Comparison of ENCODE assay signal across 27 cellular contexts in the genomic region with DNA sequence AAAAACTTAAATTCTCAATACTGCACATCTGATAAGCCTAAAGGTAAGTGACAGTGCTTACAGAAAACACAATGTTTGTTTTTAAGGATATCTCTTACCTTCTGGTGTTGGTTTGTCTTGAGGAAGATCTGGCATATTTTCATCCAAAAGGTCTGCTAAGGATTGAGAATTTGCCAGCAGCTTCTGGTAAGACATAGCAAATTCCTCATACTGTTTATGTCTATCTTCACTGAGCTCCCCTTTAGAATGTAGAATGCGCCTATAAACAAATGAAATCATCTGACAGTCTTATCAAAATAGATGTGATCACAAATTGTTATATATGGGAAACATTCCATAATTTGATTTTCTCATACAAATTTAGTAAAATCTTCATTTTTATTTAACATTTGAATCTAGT.
"Had no signal": no experiment of that assay in that cellular context is flagged by ENCODE, and none has a peak within 500 bp of the region (broad histone marks: within the 10 kb centered on the region; RNA-seq: fewer than 3 reads in every experiment).

No MANE protein-coding gene starts in this region.

- H2AFZ ChIP-seq: hepatocyte had no signal

- H3K4me1 ChIP-seq: right atrium auricular region, right lobe of liver, testis had no signal

- H3K36me3 ChIP-seq: ovary had no signal

- H3K27me3 Mint-ChIP-seq: naive thymus-derived CD4-positive, alpha-beta T cell; natural killer cell treated with Interleukin-12 subunit alpha and Interleukin-12 subunit beta and Interleukin-15 and Interleukin-18, amount 100 ng/mL, for 72 hours; progenitor cell of endocrine pancreas; stimulated activated naive B cell treated with anti-CD40 and anti-IgM and Interleukin-4, amounts not matched to agents 10 μg/mL and 1 μg/mL and 100 μg/mL, for 72 hours had no signal

- DNase-seq: immature natural killer cell; islet precursor cell; left ventricle myocardium inferior; mesendoderm; mucosa of descending colon; naive thymus-derived CD4-positive, alpha-beta T cell; ovary; right lobe of liver; stimulated activated CD4-positive, alpha-beta T cell treated with anti-CD3 and anti-CD28 coated beads, Interleukin-12 subunit alpha, Interleukin-12 subunit beta, amount 100 ng/mL, for 4 hours; stimulated activated CD4-positive, alpha-beta T cell treated with anti-CD3 and anti-CD28 coated beads, Interleukin-15, amount 100 ng/mL, for 24 hours; stimulated activated CD4-positive, alpha-beta T cell treated with anti-CD3 and anti-CD28 coated beads, Interleukin-2, amount 100 ng/mL, for 24 hours; stimulated activated CD4-positive, alpha-beta T cell treated with anti-CD3 and anti-CD28 coated beads, Interleukin-4, amount 100 ng/mL, for 1 hour; stimulated activated naive B cell treated with anti-CD40 and anti-IgM and Interleukin-4, amounts not matched to agents 10 μg/mL and 1 μg/mL and 100 μg/mL, for 72 hours; stimulated activated naive CD8-positive, alpha-beta T cell treated with anti-CD3 and anti-CD28 coated beads, Interleukin-15, Interleukin-2, amounts not matched to agents 100 U/mL and 50 U/mL, for 24 hours; stomach; testis; thyroid gland; transverse colon; upper lobe of left lung had no signal

- H3K4me1 Mint-ChIP-seq: mesothelial cell of epicardium had no signal

- H3K9me3 ChIP-seq: ovary, right lobe of liver, testis, thyroid gland, vagina had no signal

- H3K27ac Mint-ChIP-seq: immature natural killer cell; mesothelial cell of epicardium; natural killer cell treated with Interleukin-12 subunit alpha and Interleukin-12 subunit beta and Interleukin-15 and Interleukin-18, amount 100 ng/mL, for 72 hours; progenitor cell of endocrine pancreas; stimulated activated naive B cell treated with anti-CD40 and anti-IgM and Interleukin-4, amounts not matched to agents 10 μg/mL and 1 μg/mL and 100 μg/mL, for 72 hours had no signal

- H3K27me3 ChIP-seq: hepatocyte, ovary, right atrium auricular region, right lobe of liver, stomach, testis, thyroid gland, transverse colon, upper lobe of left lung, vagina had no signal

- H3K4me3 ChIP-seq: hepatocyte, left ventricle myocardium inferior, lung, mucosa of descending colon, ovary, right atrium auricular region, right lobe of liver, smooth muscle cell, stomach, testis, thyroid gland, transverse colon, upper lobe of left lung, vagina had no signal

- H3K4me2 ChIP-seq: hepatocyte, smooth muscle cell had no signal

- ATAC-seq: mucosa of descending colon; naive thymus-derived CD4-positive, alpha-beta T cell; natural killer cell treated with Interleukin-12 subunit alpha and Interleukin-12 subunit beta and Interleukin-15 and Interleukin-18, amount 100 ng/mL, for 72 hours; right lobe of liver; stimulated activated naive B cell treated with anti-CD40 and anti-IgM and Interleukin-4, amounts not matched to agents 10 μg/mL and 1 μg/mL and 100 μg/mL, for 72 hours; stimulated activated naive CD8-positive, alpha-beta T cell treated with anti-CD3 and anti-CD28 coated beads, Interleukin-15, Interleukin-2, amounts not matched to agents 100 U/mL and 50 U/mL, for 24 hours had no signal

- H3K4me3 Mint-ChIP-seq: immature natural killer cell; mesothelial cell of epicardium; naive thymus-derived CD4-positive, alpha-beta T cell; natural killer cell treated with Interleukin-12 subunit alpha and Interleukin-12 subunit beta and Interleukin-15 and Interleukin-18, amount 100 ng/mL, for 72 hours; stimulated activated naive B cell treated with anti-CD40 and anti-IgM and Interleukin-4, amounts not matched to agents 10 μg/mL and 1 μg/mL and 100 μg/mL, for 72 hours had no signal

- H3K27ac ChIP-seq: hepatocyte, left ventricle myocardium inferior, ovary, right atrium auricular region, right lobe of liver, stomach, testis, thyroid gland, transverse colon, upper lobe of left lung, vagina had no signal
